ENCODE assay signal across 15 cellular contexts in genomic region chr4:127995776-127996175, GRCh38. TPM values are rescaled to one million over a fixed set of nuclear protein-coding genes. Genes with fewer than 3 reads are reported as not detected.
DNase-seq lines count a peak whose midpoint lies in the region; ATAC-seq and TF ChIP-seq lines count a peak whose summit lies in the region.
"Had no signal": no experiment of that assay in that cellular context is flagged by ENCODE, and none has a peak within 500 bp of the region (broad histone marks: within the 10 kb centered on the region; RNA-seq: fewer than 3 reads in every experiment).

No MANE protein-coding gene starts in this region.

- no peak overlapping the region for H3K27ac ChIP-seq in upper lobe of right lung
- no peak overlapping the region for H3K27ac ChIP-seq in CD8-positive, alpha-beta memory T cell (ENCODE audit: low read depth, low read length)

- TF ChIP-seq POLR2A in GM18505 (IDR thresholded peaks at IDR 0.05; ENCODE audit: borderline replicate concordance, extremely low read depth, insufficient read depth, insufficient read length) = no peak

- POLR2A ChIA-PET in CD8-positive, alpha-beta memory T cell (lab: Charles Lee) = no interaction called here

- no peaks in the 10 kb centered on the region for H3K27me3 Mint-ChIP-seq in activated naive CD8-positive, alpha-beta T cell
- no peaks in the 10 kb centered on the region for H3K27me3 Mint-ChIP-seq in activated naive CD8-positive, alpha-beta T cell treated with anti-CD3 and anti-CD28 coated beads for 36 hours
- H3K27me3 Mint-ChIP-seq in CD8-positive, alpha-beta memory T cell = no peaks in the 10 kb centered on the region
- H3K27me3 Mint-ChIP-seq: stimulated activated memory B cell treated with anti-CD40 and anti-IgM and Interleukin-4, amounts not matched to agents 10 μg/mL and 1 μg/mL and 100 μg/mL, for 72 hours had no signal

- no peaks in the 10 kb centered on the region for H3K4me1 ChIP-seq in upper lobe of right lung
- H3K4me1 ChIP-seq in CD8-positive, alpha-beta memory T cell (ENCODE audit: insufficient read depth, low read length) = no peaks in the 10 kb centered on the region

- no peaks in the 10 kb centered on the region for H3K36me3 ChIP-seq in upper lobe of right lung
- H3K36me3 ChIP-seq in CD8-positive, alpha-beta memory T cell (ENCODE audit: insufficient read depth, low read length) = peaks cover 6% of the 10 kb centered on the region

- peaks cover 16% of the 10 kb centered on the region for H3K4me1 Mint-ChIP-seq in activated naive CD8-positive, alpha-beta T cell (ENCODE audit: low read depth)
- peaks cover 13% of the 10 kb centered on the region for H3K4me1 Mint-ChIP-seq in activated naive CD8-positive, alpha-beta T cell treated with anti-CD3 and anti-CD28 coated beads for 36 hours
- peaks cover 16 to 35% (median 33%) of the 10 kb centered on the region in 3 donors for H3K4me1 Mint-ChIP-seq in CD8-positive, alpha-beta memory T cell
- H3K4me1 Mint-ChIP-seq: H9 had no signal

- ATAC-seq in upper lobe of right lung = peak; percentile 79
- no peak for ATAC-seq in GM18505 (IDR thresholded peaks at IDR 0.05; ENCODE audit: unreplicated experiment)
- ATAC-seq: activated CD4-positive, CD25-positive, alpha-beta regulatory T cell treated with anti-CD3 and anti-CD28 coated beads, Interleukin-2, amount 50 U/mL, for 24 hours; stimulated activated memory B cell treated with anti-CD40 and anti-IgM and Interleukin-4, amounts not matched to agents 10 μg/mL and 1 μg/mL and 100 μg/mL, for 72 hours had no signal

- no peak overlapping the region for H3K4me3 ChIP-seq in upper lobe of right lung
- no peak overlapping the region for H3K4me3 ChIP-seq in CD8-positive, alpha-beta memory T cell (ENCODE audit: low read length)

- no peak for TF ChIP-seq CTCF in upper lobe of right lung (IDR thresholded peaks at IDR 0.05)

- H3K27ac Mint-ChIP-seq in activated naive CD8-positive, alpha-beta T cell = peak overlapping the region; percentile 50
- H3K27ac Mint-ChIP-seq in activated naive CD8-positive, alpha-beta T cell treated with anti-CD3 and anti-CD28 coated beads for 36 hours = no peak overlapping the region
- no peak overlapping the region for H3K27ac Mint-ChIP-seq in CD8-positive, alpha-beta memory T cell
- H3K27ac Mint-ChIP-seq: H9; stimulated activated memory B cell treated with anti-CD40 and anti-IgM and Interleukin-4, amounts not matched to agents 10 μg/mL and 1 μg/mL and 100 μg/mL, for 72 hours; T-helper 1 cell treated with Interleukin-12 subunit alpha and Interleukin-12 subunit beta and Interleukin-4 antibody, amounts not matched to agents 30 μg/mL and 1 μg/mL, for 36 hours had no signal

- H3K36me3 Mint-ChIP-seq in activated naive CD8-positive, alpha-beta T cell = peaks cover 28% of the 10 kb centered on the region
- peaks cover 52% of the 10 kb centered on the region for H3K36me3 Mint-ChIP-seq in activated naive CD8-positive, alpha-beta T cell treated with anti-CD3 and anti-CD28 coated beads for 36 hours
- H3K36me3 Mint-ChIP-seq in CD8-positive, alpha-beta memory T cell = peaks cover 22 to 55% (median 38%) of the 10 kb centered on the region in 3 donors

- H3K4me3 Mint-ChIP-seq in activated naive CD8-positive, alpha-beta T cell = no peak overlapping the region
- H3K4me3 Mint-ChIP-seq in activated naive CD8-positive, alpha-beta T cell treated with anti-CD3 and anti-CD28 coated beads for 36 hours = no peak overlapping the region
- no peak overlapping the region for H3K4me3 Mint-ChIP-seq in CD8-positive, alpha-beta memory T cell
- H3K4me3 Mint-ChIP-seq: H9; stimulated activated memory B cell treated with anti-CD40 and anti-IgM and Interleukin-4, amounts not matched to agents 10 μg/mL and 1 μg/mL and 100 μg/mL, for 72 hours; T-helper 1 cell treated with Interleukin-12 subunit alpha and Interleukin-12 subunit beta and Interleukin-4 antibody, amounts not matched to agents 30 μg/mL and 1 μg/mL, for 36 hours had no signal

- no peak for DNase-seq in activated naive CD8-positive, alpha-beta T cell treated with anti-CD3 and anti-CD28 coated beads for 36 hours
- peak; percentile 10 for DNase-seq in NCI-H69 (lab: John Stamatoyannopoulos, UW)
- DNase-seq in fibroblast of gingiva (ENCODE audit: low read depth) = peak; percentile 6
- no peak for DNase-seq in upper lobe of right lung
- no peak for DNase-seq in NCI-H446 treated with DMSO at 0.1 percent for 48 hours (lab: John Stamatoyannopoulos, UW)
- DNase-seq in CD8-positive, alpha-beta memory T cell = no peak
- DNase-seq: H9, KG1, NCI-H146, nucleus accumbens had no signal

- H3K9me3 Mint-ChIP-seq in activated naive CD8-positive, alpha-beta T cell (ENCODE audit: low read depth) = no peaks in the 10 kb centered on the region
- peaks cover 7% of the 10 kb centered on the region for H3K9me3 Mint-ChIP-seq in activated naive CD8-positive, alpha-beta T cell treated with anti-CD3 and anti-CD28 coated beads for 36 hours
- H3K9me3 Mint-ChIP-seq in CD8-positive, alpha-beta memory T cell = peaks cover 0 to 13% (median 4%) of the 10 kb centered on the region in 5 donors

- H3K27me3 ChIP-seq in upper lobe of right lung = no peaks in the 10 kb centered on the region
- H3K27me3 ChIP-seq in CD8-positive, alpha-beta memory T cell (ENCODE audit: insufficient read depth, low read length, poor library complexity, severe bottlenecking) = no peaks in the 10 kb centered on the region

- no peaks in the 10 kb centered on the region for H3K9me3 ChIP-seq in upper lobe of right lung
- no peaks in the 10 kb centered on the region for H3K9me3 ChIP-seq in CD8-positive, alpha-beta memory T cell (ENCODE audit: low read length)

- intact Hi-C loops in upper lobe of right lung (cut with DNase I) = no loop called here

- CTCF ChIA-PET in CD8-positive, alpha-beta memory T cell (lab: Charles Lee) = no interaction called here

RNA-seq across cellular contexts. Expression of gene ABHD18, which starts 30.6 kb away (rescaled TPM):
- 10 to 100 TPM; 18.4 to 18.6 TPM for total RNA-seq in activated naive CD8-positive, alpha-beta T cell treated with anti-CD3 and anti-CD28 coated beads for 36 hours
- total RNA-seq in upper lobe of right lung = 14.4 TPM
- total RNA-seq in CD8-positive, alpha-beta memory T cell = 10 to 100 TPM; 13.0 to 14.2 TPM
- polyA plus RNA-seq in CD8-positive, alpha-beta memory T cell = 12.7 TPM

RNA-seq across cellular contexts. Expression of gene MFSD8, which starts 30.8 kb away (rescaled TPM):
- 10 to 100 TPM; 13.0 to 15.6 TPM for total RNA-seq in activated naive CD8-positive, alpha-beta T cell treated with anti-CD3 and anti-CD28 coated beads for 36 hours
- total RNA-seq in upper lobe of right lung = 27.8 TPM
- total RNA-seq in CD8-positive, alpha-beta memory T cell = 10 to 100 TPM; 17.8 to 23.4 TPM
- 5.3 TPM for polyA plus RNA-seq in CD8-positive, alpha-beta memory T cell

Comparison
In these comparisons a context has a peak if more than half of its experiments do, and no peak if none do; other contexts are left out.
1. DNase-seq: peak in NCI-H69 (single experiment) and fibroblast of gingiva (single experiment); none in activated naive CD8-positive, alpha-beta T cell treated with anti-CD3 and anti-CD28 coated beads for 36 hours (single experiment), upper lobe of right lung (single experiment), NCI-H446 treated with DMSO at 0.1 percent for 48 hours (single experiment) and CD8-positive, alpha-beta memory T cell (0 of 5).